10 cellular contexts compared by ENCODE assay signal in genomic region chr17:66580178-66580577, GRCh38.
A peak's percentile ranks its signal among the peaks of the same experiment; 100 is the strongest.
DNase-seq lines count a peak whose midpoint lies in the region; ATAC-seq and TF ChIP-seq lines count a peak whose summit lies in the region.
"Had no signal": no experiment of that assay in that cellular context is flagged by ENCODE, and none has a peak within 500 bp of the region (broad histone marks: within the 10 kb centered on the region; RNA-seq: fewer than 3 reads in every experiment).

No MANE protein-coding gene starts in this region.

- DNase-seq in HCT116 (ENCODE audit: low read depth, low spot score) = no peak
- DNase-seq in dedifferentiated amniotic fluid mesenchymal stem cell (ENCODE audit: extremely low spot score) = peak; percentile 49
- DNase-seq in stomach = peak; percentile 38
- no peak for DNase-seq in activated CD4-positive, alpha-beta T cell treated with anti-CD3 and anti-CD28 coated beads, Interleukin-2, amount 10 ng/mL, durations not matched to agents 7 days and 5 days
- no peak for DNase-seq in RWPE1 (ENCODE audit: low spot score)
- DNase-seq in SKM-1 treated with dmso at 0.1 percent for 144 hours (lab: John Stamatoyannopoulos, UW; ENCODE audit: unreplicated experiment) = no peak
- no peak for DNase-seq in activated CD4-positive, alpha-beta T cell treated with anti-CD3 and anti-CD28 coated beads for 1 hour
- DNase-seq: activated naive CD8-positive, alpha-beta T cell treated with anti-CD3 and anti-CD28 coated beads, Interleukin-2, amount 10 ng/mL, durations not matched to agents 7 days and 5 days had no signal

- RAD21 ChIA-PET in HCT116 (lab: Charles Lee; ENCODE audit: low non-redundant PET in 1 of 2, low total read pairs in 2 of 2, uncharacterized antibody in 2 of 2, unreplicated experiment in 2 of 2) = no interaction called here

- TF ChIP-seq RAD21 in HCT116 (IDR thresholded peaks at IDR 0.05; ENCODE audit: low read depth) = no peak

- no peak overlapping the region for H2AFZ ChIP-seq in HCT116 (ENCODE audit: low read depth, low read length, poor library complexity, severe bottlenecking)

- no peak overlapping the region for H3K27ac ChIP-seq in HCT116 (ENCODE audit: low read depth, low read length)
- H3K27ac ChIP-seq in layer of hippocampus (ENCODE audit: low read depth, low read length) = peak overlapping the region; percentile 71
- H3K27ac ChIP-seq in stomach = peak overlapping the region in 4 of 5 donors; percentile 42 to 77 (median 72)
- no peak overlapping the region for H3K27ac ChIP-seq in RWPE1

- no peaks in the 10 kb centered on the region for H3K27me3 ChIP-seq in HCT116 (ENCODE audit: insufficient read depth, low read length)
- H3K27me3 ChIP-seq in layer of hippocampus (ENCODE audit: control insufficient read depth, insufficient read depth, low read length) = no peaks in the 10 kb centered on the region
- H3K27me3 ChIP-seq in stomach = no peaks in the 10 kb centered on the region

- peaks cover 6% of the 10 kb centered on the region for H3K4me1 Mint-ChIP-seq in activated CD4-positive, alpha-beta T cell treated with anti-CD3 and anti-CD28 coated beads, Interleukin-2, amount 10 ng/mL, durations not matched to agents 7 days and 5 days

- no peaks in the 10 kb centered on the region for H3K9me2 ChIP-seq in HCT116 (ENCODE audit: insufficient read depth)

- WGBS in stomach, 5 donors = 40 to 66% (median 60%) methylated on average over 5 of the region's 5 CpGs

- POLR2A ChIA-PET in HCT116 (lab: Charles Lee) = no interaction called here
- POLR2A ChIA-PET in activated CD4-positive, alpha-beta T cell treated with anti-CD3 and anti-CD28 coated beads, Interleukin-2, amount 10 ng/mL, durations not matched to agents 7 days and 5 days (lab: Charles Lee) = no interaction called here
- POLR2A ChIA-PET in RWPE1 (lab: Yijun Ruan, JAX; ENCODE audit: low non-redundant PET) = no interaction called here

- BruUV-seq in HCT116 (replicated peaks; lab: Mats Ljungman, UMichigan) = no TSS peak

- no peaks in the 10 kb centered on the region for H3K27me3 Mint-ChIP-seq in activated CD4-positive, alpha-beta T cell treated with anti-CD3 and anti-CD28 coated beads, Interleukin-2, amount 10 ng/mL, durations not matched to agents 7 days and 5 days
- H3K27me3 Mint-ChIP-seq: activated naive CD8-positive, alpha-beta T cell treated with anti-CD3 and anti-CD28 coated beads, Interleukin-2, amount 10 ng/mL, durations not matched to agents 7 days and 5 days had no signal

- peak; percentile 30 for ATAC-seq in HCT116

- H3K36me3 ChIP-seq in HCT116 (ENCODE audit: control insufficient read depth in 1 of 2, insufficient read depth in 2 of 2, low read length in 2 of 2) = no peaks in the 10 kb centered on the region
- H3K36me3 ChIP-seq in stomach = no peaks in the 10 kb centered on the region

- TF ChIP-seq CTCF in HCT116 (IDR thresholded peaks at IDR 0.05 in 2 of 3, conservative IDR thresholded peaks at IDR 0.05 in 1 of 3; ENCODE audit: borderline replicate concordance in 1 of 3, insufficient read depth in 1 of 3, low read depth in 2 of 3, low read length in 2 of 3) = no peak
- TF ChIP-seq CTCF in stomach (IDR thresholded peaks at IDR 0.05) = no peak
- TF ChIP-seq CTCF in RWPE1 (conservative IDR thresholded peaks at IDR 0.05; ENCODE audit: low read depth) = no peak

- H3K4me3 ChIP-seq in HCT116 (replicated peaks in 1 of 2; ENCODE audit: low read depth in 1 of 2, low read length in 2 of 2) = no peak overlapping the region
- H3K4me3 ChIP-seq in stomach = no peak overlapping the region

- H4K20me1 ChIP-seq in HCT116 (ENCODE audit: insufficient read depth) = no peaks in the 10 kb centered on the region

- no peak for TF ChIP-seq EP300 in stomach (IDR thresholded peaks at IDR 0.05)

- CTCF ChIA-PET in HCT116 (lab: Charles Lee) = interaction anchor here (1.5 kb wide), 1 partner anchor 13 kb away, joined by 4 read pairs; no protein-coding TSS in a partner anchor
- CTCF ChIA-PET in activated CD4-positive, alpha-beta T cell treated with anti-CD3 and anti-CD28 coated beads, Interleukin-2, amount 10 ng/mL, durations not matched to agents 7 days and 5 days (lab: Charles Lee) = interaction anchor here (1.2 to 1.4 kb wide), 2 partner anchors 9 to 10 kb away, joined by 3 read pairs; no protein-coding TSS in a partner anchor
- CTCF ChIA-PET in RWPE1 (lab: Yijun Ruan, JAX) = interaction anchor here (0.6 to 0.8 kb wide), 2 partner anchors 168 to 415 kb away, joined by 6 read pairs; no protein-coding TSS in a partner anchor

- H3K9me3 ChIP-seq in HCT116 (ENCODE audit: control insufficient read depth in 1 of 2, insufficient read depth in 1 of 2, low read depth in 1 of 2, low read length in 2 of 2) (no peaks in the 10 kb centered on the region), stomach (no peaks in the 10 kb centered on the region)

- no peaks in the 10 kb centered on the region for H3K79me2 ChIP-seq in HCT116 (ENCODE audit: insufficient read depth, low read length)

- peak overlapping the region; percentile 20; the same call in 1 of the 2 replicates for H3K4me2 ChIP-seq in HCT116 (ENCODE audit: low read length)

- H3K4me1 ChIP-seq in HCT116 (ENCODE audit: control insufficient read depth in 1 of 2, insufficient read depth in 2 of 2, low read length in 2 of 2) (peaks cover 11 to 14% of the 10 kb centered on the region in 2 experiments), stomach (peaks cover 0 to 60% (median 31%) of the 10 kb centered on the region in 4 donors)

- H3K27ac Mint-ChIP-seq in activated CD4-positive, alpha-beta T cell treated with anti-CD3 and anti-CD28 coated beads, Interleukin-2, amount 10 ng/mL, durations not matched to agents 7 days and 5 days = no peak overlapping the region
- H3K27ac Mint-ChIP-seq: activated naive CD8-positive, alpha-beta T cell treated with anti-CD3 and anti-CD28 coated beads, Interleukin-2, amount 10 ng/mL, durations not matched to agents 7 days and 5 days; T-helper 2 cell treated with Interferon-gamma antibody and Interleukin-4, amounts not matched to agents 5 μg/mL and 100 μg/mL, for 36 hours had no signal

- intact Hi-C loops in HCT116 (cut with micrococcal nuclease) = no loop called here
- intact Hi-C loops in stomach (cut with DNase I; ENCODE audit: low total_unique reads) = no loop called here

- H3K4me3 Mint-ChIP-seq in activated CD4-positive, alpha-beta T cell treated with anti-CD3 and anti-CD28 coated beads, Interleukin-2, amount 10 ng/mL, durations not matched to agents 7 days and 5 days = no peak overlapping the region
- H3K4me3 Mint-ChIP-seq: activated naive CD8-positive, alpha-beta T cell treated with anti-CD3 and anti-CD28 coated beads, Interleukin-2, amount 10 ng/mL, durations not matched to agents 7 days and 5 days; T-helper 2 cell treated with Interferon-gamma antibody and Interleukin-4, amounts not matched to agents 5 μg/mL and 100 μg/mL, for 36 hours had no signal

- TF ChIP-seq POLR2A in HCT116 (IDR thresholded peaks at IDR 0.05; ENCODE audit: borderline replicate concordance, extremely low read depth, insufficient read depth, insufficient read length) (no peak), stomach (IDR thresholded peaks at IDR 0.05) (no peak)

- H3K36me3 Mint-ChIP-seq in activated CD4-positive, alpha-beta T cell treated with anti-CD3 and anti-CD28 coated beads, Interleukin-2, amount 10 ng/mL, durations not matched to agents 7 days and 5 days (ENCODE audit: low read depth) = peaks cover 42% of the 10 kb centered on the region

- no peak overlapping the region for H3K9ac ChIP-seq in HCT116 (ENCODE audit: low read length)

- H3K9me3 Mint-ChIP-seq in activated CD4-positive, alpha-beta T cell treated with anti-CD3 and anti-CD28 coated beads, Interleukin-2, amount 10 ng/mL, durations not matched to agents 7 days and 5 days = peaks cover 17% of the 10 kb centered on the region

TF ChIP-seq in HCT116, 20 proteins besides CTCF, POLR2A, EP300 and RAD21:
- TF ChIP-seq FOSL1 (IDR thresholded peaks at IDR 0.05; ENCODE audit: low read depth) (no peak), EGR1 (IDR thresholded peaks at IDR 0.05; ENCODE audit: low read depth) (no peak), POLR2AphosphoS5 (IDR thresholded peaks at IDR 0.05; ENCODE audit: low read depth, low read length) (no peak), SIN3A (IDR thresholded peaks at IDR 0.05; ENCODE audit: low read depth) (no peak), EZH2phosphoT487 (IDR thresholded peaks at IDR 0.05; ENCODE audit: borderline replicate concordance) (no peak), ELF1 (IDR thresholded peaks at IDR 0.05; ENCODE audit: borderline replicate concordance, low read depth) (no peak), EZH2 (IDR thresholded peaks at IDR 0.05) (no peak), SRF (IDR thresholded peaks at IDR 0.05; ENCODE audit: low read depth) (no peak), CEBPB (IDR thresholded peaks at IDR 0.05; ENCODE audit: low read depth) (no peak), ZNF274 (IDR thresholded peaks at IDR 0.05; ENCODE audit: low read depth, low read length) (no peak), YY1 (IDR thresholded peaks at IDR 0.05; ENCODE audit: extremely low read depth, insufficient replicate concordance, low read depth, low read length) (no peak)
- TF ChIP-seq, protein P1, sequence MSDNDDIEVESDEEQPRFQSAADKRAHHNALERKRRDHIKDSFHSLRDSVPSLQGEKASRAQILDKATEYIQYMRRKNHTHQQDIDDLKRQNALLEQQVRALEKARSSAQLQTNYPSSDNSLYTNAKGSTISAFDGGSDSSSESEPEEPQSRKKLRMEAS (IDR thresholded peaks at IDR 0.05) = no peak

Comparison
In these comparisons a context has a peak if more than half of its experiments do, and no peak if none do; other contexts are left out.
1. DNase-seq: peak in dedifferentiated amniotic fluid mesenchymal stem cell (single experiment) and stomach (single experiment); none in HCT116 (single experiment), activated CD4-positive, alpha-beta T cell treated with anti-CD3 and anti-CD28 coated beads, Interleukin-2, amount 10 ng/mL, durations not matched to agents 7 days and 5 days (single experiment), RWPE1 (single experiment), SKM-1 treated with dmso at 0.1 percent for 144 hours (single experiment) and activated CD4-positive, alpha-beta T cell treated with anti-CD3 and anti-CD28 coated beads for 1 hour (single experiment).
2. H3K27ac ChIP-seq: peak in layer of hippocampus (single experiment) and stomach (4 of 5); none in HCT116 (single experiment) and RWPE1 (single experiment).